In the genomic region with DNA sequence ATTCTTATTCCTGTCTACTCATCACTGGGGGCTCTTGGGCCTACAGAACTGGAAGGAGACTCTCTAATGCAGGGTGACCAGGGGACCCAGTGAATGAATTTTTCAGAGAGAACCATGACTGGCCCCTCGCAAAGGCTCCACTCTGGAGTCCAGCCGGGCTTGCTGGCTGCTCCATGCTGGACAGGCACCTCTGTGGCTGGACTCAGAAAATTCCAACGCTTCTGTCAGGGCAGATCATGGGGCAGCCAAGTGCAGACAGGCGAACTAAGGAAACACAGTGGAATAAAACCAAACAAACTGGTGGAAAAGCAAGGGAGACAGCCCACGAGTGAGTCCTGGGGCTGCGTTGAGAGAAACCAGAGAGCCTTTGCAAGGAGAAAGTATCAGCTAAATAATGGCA, we compare ENCODE assay signal across 18 cellular contexts. TPM values are rescaled to one million over a fixed set of nuclear protein-coding genes. Genes with fewer than 3 reads are reported as not detected.
DNase-seq lines count a peak whose midpoint lies in the region; ATAC-seq, FAIRE-seq and TF ChIP-seq lines count a peak whose summit lies in the region.
"Had no signal": no experiment of that assay in that cellular context is flagged by ENCODE, and none has a peak within 500 bp of the region (broad histone marks: within the 10 kb centered on the region; RNA-seq: fewer than 3 reads in every experiment).

No MANE protein-coding gene starts in this region.

- peak overlapping the region; percentile 18 for H3K27ac Mint-ChIP-seq in astrocyte (ENCODE audit: unreplicated experiment)
- H3K27ac Mint-ChIP-seq in neural crest cell (ENCODE audit: unreplicated experiment) = peak overlapping the region; percentile 67
- no peak overlapping the region for H3K27ac Mint-ChIP-seq in activated T-helper 1 cell treated with anti-CD3 and anti-CD28 coated beads, Interleukin-12 subunit alpha, Interleukin-12 subunit beta, Interleukin-2, Interleukin-4 antibody, amounts not matched to agents 30 ng/mL and 10 ng/mL and 1 ng/mL, durations not matched to agents 14 hours and 24 hours and 36 hours
- no peak overlapping the region for H3K27ac Mint-ChIP-seq in activated CD4-positive, alpha-beta memory T cell treated with anti-CD3 and anti-CD28 coated beads, Interleukin-2, amount 10 ng/mL, durations not matched to agents 7 days and 5 days

- intact Hi-C loops in upper lobe of right lung (cut with DNase I) = no loop called here
- intact Hi-C loops in activated T-helper 1 cell treated with anti-CD3 and anti-CD28 coated beads, Interleukin-12 subunit alpha, Interleukin-12 subunit beta, Interleukin-2, Interleukin-4 antibody, amounts not matched to agents 30 ng/mL and 10 ng/mL and 1 ng/mL, durations not matched to agents 14 hours and 24 hours and 36 hours (cut with micrococcal nuclease) = no loop called here

- CTCF ChIA-PET in activated CD4-positive, alpha-beta memory T cell treated with anti-CD3 and anti-CD28 coated beads, Interleukin-2, amount 10 ng/mL, durations not matched to agents 7 days and 5 days (lab: Charles Lee) = no interaction called here

- H3K27ac ChIP-seq in astrocyte (ENCODE audit: low read depth, low read length) (no peak overlapping the region), upper lobe of right lung (no peak overlapping the region)
- H3K27ac ChIP-seq: HL-60 had no signal

- H3K36me3 Mint-ChIP-seq in astrocyte (ENCODE audit: low read depth, unreplicated experiment) (peaks cover 4% of the 10 kb centered on the region), neural crest cell (ENCODE audit: low read depth) (no peaks in the 10 kb centered on the region)
- H3K36me3 Mint-ChIP-seq in activated T-helper 1 cell treated with anti-CD3 and anti-CD28 coated beads, Interleukin-12 subunit alpha, Interleukin-12 subunit beta, Interleukin-2, Interleukin-4 antibody, amounts not matched to agents 30 ng/mL and 10 ng/mL and 1 ng/mL, durations not matched to agents 14 hours and 24 hours and 36 hours (ENCODE audit: low read depth) = no peaks in the 10 kb centered on the region
- H3K36me3 Mint-ChIP-seq in activated CD4-positive, alpha-beta memory T cell treated with anti-CD3 and anti-CD28 coated beads, Interleukin-2, amount 10 ng/mL, durations not matched to agents 7 days and 5 days (ENCODE audit: low read depth) = no peaks in the 10 kb centered on the region
- H3K36me3 Mint-ChIP-seq: CD4-positive, CD25-positive, alpha-beta regulatory T cell; IgD-negative memory B cell had no signal

- no peaks in the 10 kb centered on the region for H3K9me3 ChIP-seq in astrocyte (ENCODE audit: insufficient read depth, low read depth, low read length)
- no peaks in the 10 kb centered on the region for H3K9me3 ChIP-seq in upper lobe of right lung
- H3K9me3 ChIP-seq: BE2C had no signal

- H3K4me3 Mint-ChIP-seq in astrocyte (ENCODE audit: unreplicated experiment) = no peak overlapping the region
- H3K4me3 Mint-ChIP-seq in neural crest cell = no peak overlapping the region
- H3K4me3 Mint-ChIP-seq in activated T-helper 1 cell treated with anti-CD3 and anti-CD28 coated beads, Interleukin-12 subunit alpha, Interleukin-12 subunit beta, Interleukin-2, Interleukin-4 antibody, amounts not matched to agents 30 ng/mL and 10 ng/mL and 1 ng/mL, durations not matched to agents 14 hours and 24 hours and 36 hours = no peak overlapping the region
- H3K4me3 Mint-ChIP-seq in activated CD4-positive, alpha-beta memory T cell treated with anti-CD3 and anti-CD28 coated beads, Interleukin-2, amount 10 ng/mL, durations not matched to agents 7 days and 5 days = no peak overlapping the region
- H3K4me3 Mint-ChIP-seq: CD4-positive, CD25-positive, alpha-beta regulatory T cell; IgD-negative memory B cell had no signal

- no peaks in the 10 kb centered on the region for H4K20me1 ChIP-seq in astrocyte (ENCODE audit: insufficient read depth, low read length)

- no peak overlapping the region for H2AFZ ChIP-seq in astrocyte (ENCODE audit: low read depth, low read length)

- no peaks in the 10 kb centered on the region for H3K4me1 Mint-ChIP-seq in astrocyte (ENCODE audit: low read depth, unreplicated experiment)
- H3K4me1 Mint-ChIP-seq in neural crest cell = peaks cover 8% of the 10 kb centered on the region
- no peaks in the 10 kb centered on the region for H3K4me1 Mint-ChIP-seq in activated T-helper 1 cell treated with anti-CD3 and anti-CD28 coated beads, Interleukin-12 subunit alpha, Interleukin-12 subunit beta, Interleukin-2, Interleukin-4 antibody, amounts not matched to agents 30 ng/mL and 10 ng/mL and 1 ng/mL, durations not matched to agents 14 hours and 24 hours and 36 hours (ENCODE audit: low read depth)
- peaks cover 3% of the 10 kb centered on the region for H3K4me1 Mint-ChIP-seq in activated CD4-positive, alpha-beta memory T cell treated with anti-CD3 and anti-CD28 coated beads, Interleukin-2, amount 10 ng/mL, durations not matched to agents 7 days and 5 days
- H3K4me1 Mint-ChIP-seq: IgD-negative memory B cell had no signal

- H3K36me3 ChIP-seq in astrocyte (ENCODE audit: insufficient read depth, low read length) = no peaks in the 10 kb centered on the region
- no peaks in the 10 kb centered on the region for H3K36me3 ChIP-seq in upper lobe of right lung
- H3K36me3 ChIP-seq in H7 (replicated peaks; ENCODE audit: control insufficient read depth, insufficient read depth, low read length) = no peaks in the 10 kb centered on the region
- H3K36me3 ChIP-seq: BE2C had no signal

- no peak overlapping the region for H3K9ac ChIP-seq in astrocyte (ENCODE audit: low read length)

- ATAC-seq in left lobe of liver (peak; percentile 23), upper lobe of right lung (no peak)

- peaks cover 36% of the 10 kb centered on the region for H3K27me3 Mint-ChIP-seq in astrocyte (ENCODE audit: low read depth, unreplicated experiment)
- H3K27me3 Mint-ChIP-seq in neural crest cell (ENCODE audit: low read depth) = peaks cover 14% of the 10 kb centered on the region
- H3K27me3 Mint-ChIP-seq in activated T-helper 1 cell treated with anti-CD3 and anti-CD28 coated beads, Interleukin-12 subunit alpha, Interleukin-12 subunit beta, Interleukin-2, Interleukin-4 antibody, amounts not matched to agents 30 ng/mL and 10 ng/mL and 1 ng/mL, durations not matched to agents 14 hours and 24 hours and 36 hours (ENCODE audit: insufficient read depth) = peaks cover 21% of the 10 kb centered on the region
- H3K27me3 Mint-ChIP-seq in activated CD4-positive, alpha-beta memory T cell treated with anti-CD3 and anti-CD28 coated beads, Interleukin-2, amount 10 ng/mL, durations not matched to agents 7 days and 5 days = peaks cover 4% of the 10 kb centered on the region

- DNase-seq in astrocyte (ENCODE audit: low read depth) = no peak
- no peak for DNase-seq in left lobe of liver (ENCODE audit: low spot score)
- no peak for DNase-seq in neural crest cell (ENCODE audit: low read depth, low spot score)
- peak; percentile 20 for DNase-seq in upper lobe of right lung
- no peak for DNase-seq in activated T-helper 1 cell treated with anti-CD3 and anti-CD28 coated beads, Interleukin-12 subunit alpha, Interleukin-12 subunit beta, Interleukin-2, Interleukin-4 antibody, amounts not matched to agents 30 ng/mL and 10 ng/mL and 1 ng/mL, durations not matched to agents 14 hours and 24 hours and 36 hours (ENCODE audit: low spot score)
- no peak for DNase-seq in activated CD4-positive, alpha-beta memory T cell treated with anti-CD3 and anti-CD28 coated beads, Interleukin-2, amount 10 ng/mL, durations not matched to agents 7 days and 5 days
- DNase-seq in H7 = no peak
- DNase-seq: ACHN; BE2C; C1 segment of cervical spinal cord; CD4-positive, CD25-positive, alpha-beta regulatory T cell; DMS79 treated with DMSO at 0.1 percent for 48 hours; GF-D8; HCEC 1CT; KBM-7 had no signal

- peaks cover 11% of the 10 kb centered on the region for H3K27me3 ChIP-seq in astrocyte (ENCODE audit: insufficient read depth, low read length)
- no peaks in the 10 kb centered on the region for H3K27me3 ChIP-seq in upper lobe of right lung
- no peaks in the 10 kb centered on the region; the same call in 1 of the 2 replicates for H3K27me3 ChIP-seq in H7 (ENCODE audit: control insufficient read depth, insufficient read depth, low read length)
- H3K27me3 ChIP-seq: BE2C had no signal

- no peaks in the 10 kb centered on the region for H3K79me2 ChIP-seq in astrocyte (ENCODE audit: insufficient read depth, low read length)

- TF ChIP-seq CTCF in astrocyte (IDR thresholded peaks at IDR 0.05; ENCODE audit: insufficient read depth, low read depth, low read length) = no peak
- no peak for TF ChIP-seq CTCF in neural crest cell (conservative IDR thresholded peaks at IDR 0.05)
- no peak for TF ChIP-seq CTCF in upper lobe of right lung (IDR thresholded peaks at IDR 0.05)

- POLR2A ChIA-PET in activated CD4-positive, alpha-beta memory T cell treated with anti-CD3 and anti-CD28 coated beads, Interleukin-2, amount 10 ng/mL, durations not matched to agents 7 days and 5 days (lab: Charles Lee) = no interaction called here

- FAIRE-seq in astrocyte (lab: Jason Lieb, UNC) = no peak
- FAIRE-seq: A204.1 had no signal

- no peaks in the 10 kb centered on the region for H3K9me3 Mint-ChIP-seq in astrocyte (ENCODE audit: unreplicated experiment)
- peaks cover 5% of the 10 kb centered on the region for H3K9me3 Mint-ChIP-seq in neural crest cell
- no peaks in the 10 kb centered on the region for H3K9me3 Mint-ChIP-seq in activated T-helper 1 cell treated with anti-CD3 and anti-CD28 coated beads, Interleukin-12 subunit alpha, Interleukin-12 subunit beta, Interleukin-2, Interleukin-4 antibody, amounts not matched to agents 30 ng/mL and 10 ng/mL and 1 ng/mL, durations not matched to agents 14 hours and 24 hours and 36 hours
- peaks cover 2% of the 10 kb centered on the region for H3K9me3 Mint-ChIP-seq in activated CD4-positive, alpha-beta memory T cell treated with anti-CD3 and anti-CD28 coated beads, Interleukin-2, amount 10 ng/mL, durations not matched to agents 7 days and 5 days

- H3K4me2 ChIP-seq in astrocyte (ENCODE audit: low read length) = no peak overlapping the region

- no peaks in the 10 kb centered on the region for H3K4me1 ChIP-seq in astrocyte (ENCODE audit: insufficient read depth, low read length)
- H3K4me1 ChIP-seq in upper lobe of right lung = no peaks in the 10 kb centered on the region
- H3K4me1 ChIP-seq: BE2C had no signal

- H3K4me3 ChIP-seq in astrocyte (ENCODE audit: insufficient read depth, low read depth, low read length) = no peak overlapping the region
- no peak overlapping the region for H3K4me3 ChIP-seq in upper lobe of right lung
- no peak overlapping the region for H3K4me3 ChIP-seq in H7 (ENCODE audit: insufficient read depth, low read depth, low read length)

RNA-seq across cellular contexts. Expression of a gene that starts 57.2 kb away (rescaled TPM):
- 66.4 and 75.8 TPM in 2 replicates for total RNA-seq in astrocyte
- total RNA-seq in left lobe of liver = 572 TPM
- 67.5 and 73.0 TPM in 2 replicates for total RNA-seq in neural crest cell
- 68.9 TPM for total RNA-seq in upper lobe of right lung
- total RNA-seq in activated T-helper 1 cell treated with anti-CD3 and anti-CD28 coated beads, Interleukin-12 subunit alpha, Interleukin-12 subunit beta, Interleukin-2, Interleukin-4 antibody, amounts not matched to agents 30 ng/mL and 10 ng/mL and 1 ng/mL, durations not matched to agents 14 hours and 24 hours and 36 hours = 74.3 and 74.6 TPM in 2 replicates
- 10 to 100 TPM; 86.8 to 93.1 TPM for total RNA-seq in activated CD4-positive, alpha-beta memory T cell treated with anti-CD3 and anti-CD28 coated beads, Interleukin-2, amount 10 ng/mL, durations not matched to agents 7 days and 5 days
- 112 and 123 TPM in 2 replicates for total RNA-seq in H7 (2014; rRNA removed; shearing (Covaris generic))

Comparison
In these comparisons a context has a peak if more than half of its experiments do, and no peak if none do; other contexts are left out.
1. H3K27ac Mint-ChIP-seq: peak in astrocyte (single experiment) and neural crest cell (single experiment); none in activated T-helper 1 cell treated with anti-CD3 and anti-CD28 coated beads, Interleukin-12 subunit alpha, Interleukin-12 subunit beta, Interleukin-2, Interleukin-4 antibody, amounts not matched to agents 30 ng/mL and 10 ng/mL and 1 ng/mL, durations not matched to agents 14 hours and 24 hours and 36 hours (single experiment) and activated CD4-positive, alpha-beta memory T cell treated with anti-CD3 and anti-CD28 coated beads, Interleukin-2, amount 10 ng/mL, durations not matched to agents 7 days and 5 days (single experiment).